Comparison of ENCODE assay signal across 8 cellular contexts in the genomic region with DNA sequence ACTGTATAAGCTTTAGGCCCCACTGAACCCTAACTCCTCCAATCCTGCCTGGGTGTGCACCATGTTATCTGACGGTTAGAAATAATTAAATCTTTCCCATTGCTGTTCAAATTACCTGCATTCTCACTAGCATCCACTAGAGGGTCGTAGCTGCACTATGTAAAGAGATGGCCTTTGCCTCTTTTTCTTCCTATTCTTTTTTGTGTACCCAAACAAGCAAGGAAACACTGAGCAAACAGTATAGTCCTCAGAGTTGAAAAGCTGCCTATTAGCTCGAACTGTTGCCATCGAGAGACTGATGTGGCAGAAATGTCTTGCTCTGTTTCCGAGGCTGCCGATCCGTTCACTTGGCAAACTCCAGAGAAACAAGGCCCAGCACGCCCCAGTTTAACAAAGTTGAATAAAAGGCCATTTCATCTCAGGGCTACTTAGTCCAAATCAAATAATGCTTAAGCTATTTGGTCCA.
DNase-seq lines count a peak whose midpoint lies in the region; ATAC-seq and TF ChIP-seq lines count a peak whose summit lies in the region.

No MANE protein-coding gene starts in this region.

- peak in 3 of 10 experiments; percentile 6 to 12 (median 11) for DNase-seq in CD4-positive, alpha-beta T cell
- DNase-seq in NCI-H2029 treated with DMSO at 0.1 percent for 48 hours (lab: John Stamatoyannopoulos, UW) (peak; percentile 72), myocyte (ENCODE audit: low read depth) (peak; percentile 70), upper lobe of right lung (no peak)

- H3K4me3 ChIP-seq in WI38 (ENCODE audit: low read depth, low read length) (no peak overlapping the region), upper lobe of right lung (no peak overlapping the region)

- H3K4me3 Mint-ChIP-seq in CD4-positive, alpha-beta T cell, result no peak overlapping the region

- no peaks in the 10 kb centered on the region for H3K27me3 Mint-ChIP-seq in CD4-positive, alpha-beta T cell

- no peaks in the 10 kb centered on the region for H3K36me3 Mint-ChIP-seq in CD4-positive, alpha-beta T cell (ENCODE audit: low read depth)

- H3K36me3 ChIP-seq in upper lobe of right lung, result no peaks in the 10 kb centered on the region

- TF ChIP-seq CTCF in CD4-positive, alpha-beta T cell (IDR thresholded peaks at IDR 0.05), result peak; percentile 76
- TF ChIP-seq CTCF in WI38 (IDR thresholded peaks at IDR 0.05; ENCODE audit: low read depth, low read length) (peak; percentile 79), upper lobe of right lung (IDR thresholded peaks at IDR 0.05) (peak; percentile 86)

- H3K27ac Mint-ChIP-seq in CD4-positive, alpha-beta T cell, result no peak overlapping the region

- CTCF ChIA-PET in CD4-positive, alpha-beta T cell (lab: Charles Lee), result interaction anchor here (0.8 to 1.1 kb wide), 2 partner anchors 8 to 38 kb away, joined by 3 to 4 read pairs; no protein-coding TSS in a partner anchor

- no peaks in the 10 kb centered on the region for H3K9me3 Mint-ChIP-seq in CD4-positive, alpha-beta T cell

- H3K9me3 ChIP-seq in CD4-positive, alpha-beta T cell (ENCODE audit: control insufficient read depth, low read length), result no peaks in the 10 kb centered on the region
- no peaks in the 10 kb centered on the region for H3K9me3 ChIP-seq in upper lobe of right lung

- intact Hi-C loops in CD4-positive, alpha-beta T cell (cut with DNase I, micrococcal nuclease), result loop anchor here (1.0 to 5.0 kb wide), 4 partner anchors 537 to 987 kb away; no protein-coding TSS in a partner anchor
- intact Hi-C loops in upper lobe of right lung (cut with DNase I), result no loop called here

- H3K27me3 ChIP-seq in CD4-positive, alpha-beta T cell (ENCODE audit: control insufficient read depth, insufficient read depth, low read length), result no peaks in the 10 kb centered on the region
- no peaks in the 10 kb centered on the region for H3K27me3 ChIP-seq in upper lobe of right lung

- no peaks in the 10 kb centered on the region for H3K4me1 Mint-ChIP-seq in CD4-positive, alpha-beta T cell (ENCODE audit: low read depth)

- POLR2A ChIA-PET in CD4-positive, alpha-beta T cell (lab: Charles Lee), result no interaction called here

- H3K27ac ChIP-seq in CD4-positive, alpha-beta T cell (ENCODE audit: low read depth, low read length), result no peak overlapping the region
- H3K27ac ChIP-seq in upper lobe of right lung, result no peak overlapping the region

- ATAC-seq in CD4-positive, alpha-beta T cell (ENCODE audit: poor library complexity), result peak; percentile 51
- ATAC-seq in GM18520 (IDR thresholded peaks at IDR 0.05; ENCODE audit: unreplicated experiment), result peak; percentile 74
- ATAC-seq in HG03045 (IDR thresholded peaks at IDR 0.05; ENCODE audit: unreplicated experiment), result peak; percentile 82
- ATAC-seq in esophagus mucosa, result peak; percentile 73
- ATAC-seq in upper lobe of right lung, result peak; percentile 91

- no peaks in the 10 kb centered on the region for H3K4me1 ChIP-seq in upper lobe of right lung
